25 cellular contexts compared by ENCODE assay signal in genomic region chr5:178293400-178293799, GRCh38.
A peak's percentile ranks its signal among the peaks of the same experiment; 100 is the strongest.
DNase-seq lines count a peak whose midpoint lies in the region; ATAC-seq, FAIRE-seq and TF ChIP-seq lines count a peak whose summit lies in the region.
"Had no signal": no experiment of that assay in that cellular context is flagged by ENCODE, and none has a peak within 500 bp of the region (broad histone marks: within the 10 kb centered on the region; RNA-seq: fewer than 3 reads in every experiment).

No MANE protein-coding gene starts in this region.

- CTCF ChIA-PET in K562 (lab: Yijun Ruan, JAX; ENCODE audit: low intra/inter-chr PET ratio) = no interaction called here

- no TSS peak for BruUV-seq in K562 (replicated peaks; lab: Mats Ljungman, UMichigan)

- H3K27ac Mint-ChIP-seq in neural crest cell (ENCODE audit: unreplicated experiment) = peak overlapping the region; percentile 85
- H3K27ac Mint-ChIP-seq: T-helper 1 cell treated with Interleukin-12 subunit alpha and Interleukin-12 subunit beta and Interleukin-4 antibody, amounts not matched to agents 30 μg/mL and 1 μg/mL, for 36 hours had no signal

- no peak overlapping the region for H3K9ac ChIP-seq in K562 (ENCODE audit: insufficient read depth in 1 of 2, low read depth in 2 of 2, low read length in 2 of 2)

- TF ChIP-seq RAD21 in K562 (CRISPR knock-in tag; conservative IDR thresholded peaks at IDR 0.05 in 1 of 2, IDR thresholded peaks at IDR 0.05 in 1 of 2) = no peak

- peaks cover 38% of the 10 kb centered on the region for H3K4me1 Mint-ChIP-seq in neural crest cell

- H3K4me1 ChIP-seq in left ventricle myocardium inferior = no peaks in the 10 kb centered on the region
- 0 out of 5 replicates have a peak, but pooled peaks cover 0 to 3% of the 10 kb centered on the region in 2 experiments for H3K4me1 ChIP-seq in K562 (replicated peaks in 1 of 2; ENCODE audit: control insufficient read depth in 2 of 2, insufficient read depth in 2 of 2, low read length in 2 of 2)
- peaks cover 6% of the 10 kb centered on the region for H3K4me1 ChIP-seq in upper lobe of right lung
- H3K4me1 ChIP-seq: gastroesophageal sphincter, Peyer's patch, prostate gland had no signal

- H3K9me3 Mint-ChIP-seq in neural crest cell = peaks cover 5% of the 10 kb centered on the region

- TF ChIP-seq CTCF in left ventricle myocardium inferior (IDR thresholded peaks at IDR 0.05; ENCODE audit: borderline replicate concordance) = no peak
- TF ChIP-seq CTCF in K562 (IDR thresholded peaks at IDR 0.05 in 2 of 3, conservative IDR thresholded peaks at IDR 0.05 in 1 of 3; ENCODE audit: insufficient read depth in 2 of 3, low read depth in 1 of 3, low read length in 3 of 3) = no peak
- no peak for TF ChIP-seq CTCF in neural crest cell (conservative IDR thresholded peaks at IDR 0.05)
- TF ChIP-seq CTCF in upper lobe of right lung (IDR thresholded peaks at IDR 0.05) = no peak

- H3K27ac ChIP-seq in left ventricle myocardium inferior (replicated peaks) (no peak overlapping the region), K562 (ENCODE audit: extremely low read depth, low read depth, low read length) (no peak overlapping the region), upper lobe of right lung (no peak overlapping the region)
- H3K27ac ChIP-seq: cardiac muscle cell, gastroesophageal sphincter, Peyer's patch, prostate gland had no signal

- FAIRE-seq in K562 (lab: Jason Lieb, UNC) = no peak
- FAIRE-seq: D721Med, small intestine, urothelium cell line had no signal

- H2AFZ ChIP-seq in K562 (ENCODE audit: low read depth, low read length) = no peak overlapping the region

- no peak overlapping the region for H3K4me2 ChIP-seq in K562 (ENCODE audit: insufficient read depth, low read length)

- H3K36me3 Mint-ChIP-seq in neural crest cell (ENCODE audit: low read depth) = peaks cover 2% of the 10 kb centered on the region

- H3K79me2 ChIP-seq in K562 (ENCODE audit: control insufficient read depth, insufficient read depth, low read length) = no peaks in the 10 kb centered on the region

- H3K9me3 ChIP-seq in left ventricle myocardium inferior (replicated peaks) (peaks cover 4% of the 10 kb centered on the region), K562 (replicated peaks; ENCODE audit: control insufficient read depth, insufficient read depth, low read depth, low read length) (no peaks in the 10 kb centered on the region), upper lobe of right lung (no peaks in the 10 kb centered on the region)
- H3K9me3 ChIP-seq: gastroesophageal sphincter, Peyer's patch, prostate gland had no signal

- POLR2A ChIA-PET in K562 (lab: Yijun Ruan, JAX) = no interaction called here

- peaks cover 37% of the 10 kb centered on the region for H3K27me3 ChIP-seq in left ventricle myocardium inferior (ENCODE audit: low read depth)
- peaks cover 19 to 70% of the 10 kb centered on the region in 2 experiments; a peak in 3 of 5 replicates for H3K27me3 ChIP-seq in K562 (ENCODE audit: control insufficient read depth in 2 of 2, insufficient read depth in 2 of 2, low read length in 2 of 2)
- no peaks in the 10 kb centered on the region for H3K27me3 ChIP-seq in upper lobe of right lung
- H3K27me3 ChIP-seq: cardiac muscle cell, Peyer's patch had no signal

- H3K9me1 ChIP-seq in K562 (ENCODE audit: control insufficient read depth, insufficient read depth, low read length) = no peaks in the 10 kb centered on the region

- intact Hi-C loops in Right ventricle myocardium inferior (cut with DNase I) = no loop called here
- intact Hi-C loops in left ventricle myocardium inferior (cut with micrococcal nuclease) = no loop called here
- intact Hi-C loops in K562 (cut with micrococcal nuclease) = no loop called here
- intact Hi-C loops in upper lobe of right lung (cut with DNase I) = no loop called here

- in situ Hi-C loops in K562 (cut with MboI) = loop anchor here (10.0 to 25.0 kb wide), 2 partner anchors 544 to 1201 kb away; no protein-coding TSS in a partner anchor

- TF ChIP-seq POLR2A in K562 (conservative IDR thresholded peaks at IDR 0.05) = no peak

- H3K36me3 ChIP-seq in left ventricle myocardium inferior (no peaks in the 10 kb centered on the region), K562 (ENCODE audit: control insufficient read depth, insufficient read depth, low read length) (no peaks in the 10 kb centered on the region), upper lobe of right lung (no peaks in the 10 kb centered on the region)
- H3K36me3 ChIP-seq: cardiac muscle cell, gastroesophageal sphincter, Peyer's patch, prostate gland had no signal

- H3K4me3 ChIP-seq in left ventricle myocardium inferior (no peak overlapping the region), K562 (no peak overlapping the region), upper lobe of right lung (no peak overlapping the region)
- H3K4me3 ChIP-seq: cardiac muscle cell, gastroesophageal sphincter, Peyer's patch, prostate gland had no signal

- 5% methylated on average over 6 of the region's 6 CpGs for WGBS in K562 (ENCODE audit: insufficient coverage, low coverage, missing lambda C conversion rate)

- H4K20me1 ChIP-seq in K562 (replicated peaks; ENCODE audit: control insufficient read depth, insufficient read depth, low read length) = no peaks in the 10 kb centered on the region

- DNase-seq in Right ventricle myocardium inferior (ENCODE audit: missing footprints) (peak; percentile 42), left ventricle myocardium inferior (no peak), K562 (ENCODE audit: extremely low read depth in 1 of 4, low spot score in 3 of 4) (no peak), neural crest cell (ENCODE audit: low read depth, low spot score) (no peak), upper lobe of right lung (peak; percentile 35)
- DNase-seq: activated CD4-positive, alpha-beta T cell treated with anti-CD3 and anti-CD28 coated beads for 4 hours; activated naive CD4-positive, alpha-beta T cell treated with anti-CD3 and anti-CD28 coated beads, Interleukin-2, amount 50 U/mL, for 16 hours; activated T-cell treated with anti-CD3 and anti-CD28 coated beads, Interleukin-2, amount 50 U/mL, for 48 hours; anterior cingulate cortex; dermis blood vessel endothelial cell; hypothalamus; KG1; NCI-H1436 treated with DMSO at 0.1 percent for 48 hours; NCI-H510A treated with DMSO at 0.1 percent for 48 hours; small intestine; stimulated activated CD4-positive, alpha-beta T cell treated with anti-CD3 and anti-CD28 coated beads, Interleukin-2, amount 100 ng/mL, for 24 hours had no signal

- H3K4me3 Mint-ChIP-seq in neural crest cell = no peak overlapping the region
- H3K4me3 Mint-ChIP-seq: T-helper 1 cell treated with Interleukin-12 subunit alpha and Interleukin-12 subunit beta and Interleukin-4 antibody, amounts not matched to agents 30 μg/mL and 1 μg/mL, for 36 hours had no signal

- H3K27me3 Mint-ChIP-seq in neural crest cell (ENCODE audit: low read depth) = no peaks in the 10 kb centered on the region

- no peak for TF ChIP-seq EP300 in K562 (IDR thresholded peaks at IDR 0.05; ENCODE audit: low read length)

- ATAC-seq in Right ventricle myocardium inferior = no peak
- no peak for ATAC-seq in K562
- ATAC-seq in upper lobe of right lung = no peak
- ATAC-seq in GM21723 (IDR thresholded peaks at IDR 0.05; ENCODE audit: unreplicated experiment) = no peak
- ATAC-seq in HG02571 (IDR thresholded peaks at IDR 0.05; ENCODE audit: unreplicated experiment) = no peak
- ATAC-seq: gastroesophageal sphincter had no signal

TF ChIP-seq in K562, 482 proteins besides CTCF, POLR2A, EP300 and RAD21:
- TF ChIP-seq NFIC (IDR thresholded peaks at IDR 0.05) = peak; percentile 50
- TF ChIP-seq E2F8 (IDR thresholded peaks at IDR 0.05; ENCODE audit: low read depth, partially characterized antibody) = no peak
- TF ChIP-seq MLLT1 (IDR thresholded peaks at IDR 0.05) = no peak

Comparison
In these comparisons a context has a peak if more than half of its experiments do, and no peak if none do; other contexts are left out.
1. DNase-seq: peak in Right ventricle myocardium inferior (single experiment) and upper lobe of right lung (single experiment); none in left ventricle myocardium inferior (single experiment), K562 (0 of 4) and neural crest cell (single experiment).